20 cellular contexts compared by ENCODE assay signal in genomic region chr15:97141360-97141759, GRCh38.
"Had no signal": no experiment of that assay in that cellular context is flagged by ENCODE, and none has a peak within 500 bp of the region (broad histone marks: within the 10 kb centered on the region; RNA-seq: fewer than 3 reads in every experiment).

No MANE protein-coding gene starts in this region.

- H3K9me3 ChIP-seq: SJSA1 had no signal

- H3K27me3 ChIP-seq: SJSA1 had no signal

- DNase-seq: KBM-7, MV-4-11, NCI-H1092, NCI-H1105 treated with DMSO at 0.1 percent for 48 hours, NCI-H1417 treated with DMSO at 0.1 percent for 48 hours, NCI-H146, NCI-H1694 treated with DMSO at 0.1 percent for 48 hours, NCI-H1930, NCI-H2081, NCI-H2171, NCI-H446, NCI-H510A, NCI-H524 treated with DMSO at 0.1 percent for 48 hours, NCI-H69, NCI-H774, Right ventricle myocardium superior, RPMI8226, SIG-M5 had no signal

- H3K4me1 ChIP-seq: SJSA1 had no signal

- H3K36me3 ChIP-seq: SJSA1 had no signal

- H3K4me3 ChIP-seq: SJSA1, SK-N-MC had no signal

- H3K27ac ChIP-seq: SJSA1, SK-N-MC had no signal
